In genomic region chr5:140018096-140018481, GRCh38 we compare ENCODE assay signal across 26 cellular contexts. TPM values are rescaled to one million over a fixed set of nuclear protein-coding genes. Genes with fewer than 3 reads are reported as not detected.
"Had no signal": no experiment of that assay in that cellular context is flagged by ENCODE, and none has a peak within 500 bp of the region (broad histone marks: within the 10 kb centered on the region; RNA-seq: fewer than 3 reads in every experiment).

No MANE protein-coding gene starts in this region.

- H3K36me3 ChIP-seq: cardiac muscle cell, left lung, neural progenitor cell, suprapubic skin, tibial nerve had no signal

- H3K9me3 ChIP-seq: left lung, suprapubic skin, tibial nerve had no signal

- H3K4me3 ChIP-seq: cardiac muscle cell, hepatocyte, left lung, neural progenitor cell, skin epidermis, suprapubic skin, tibial nerve had no signal

- H3K9ac ChIP-seq: neural progenitor cell had no signal

- ATAC-seq: activated T-cell treated with anti-CD3 and anti-CD28 coated beads, Interleukin-2, amount 50 U/mL, for 4 hours; left lung; naive thymus-derived CD8-positive, alpha-beta T cell; stimulated activated effector memory CD8-positive, alpha-beta T cell treated with anti-CD3 and anti-CD28 coated beads, Interleukin-12 subunit alpha, Interleukin-12 subunit beta, amount 100 ng/mL, for 72 hours; stimulated activated naive CD8-positive, alpha-beta T cell treated with anti-CD3 and anti-CD28 coated beads, Interleukin-15, amount 100 ng/mL, for 72 hours had no signal

- H2AFZ ChIP-seq: hepatocyte, neural progenitor cell had no signal

- DNase-seq: activated CD4-positive, alpha-beta T cell treated with anti-CD3 and anti-CD28 coated beads for 1 hour; activated CD8-positive, alpha-beta memory T cell treated with anti-CD3 and anti-CD28 coated beads for 24 hours; activated CD8-positive, alpha-beta memory T cell treated with anti-CD3 and anti-CD28 coated beads, Interleukin-2, amount 50 U/mL, for 4 hours; activated naive CD4-positive, alpha-beta T cell treated with Interleukin-2 at 50 U/mL for 16 hours; activated naive CD8-positive, alpha-beta T cell treated with anti-CD3 and anti-CD28 coated beads for 36 hours; activated T-cell treated with anti-CD3 and anti-CD28 coated beads, Interleukin-2, amount 50 U/mL, for 4 hours; amygdala; dermis blood vessel endothelial cell; effector CD8-positive, alpha-beta T cell; erythroblast; foreskin fibroblast; immature natural killer cell; left lung; mammary epithelial cell; naive thymus-derived CD8-positive, alpha-beta T cell; stimulated activated CD4-positive, alpha-beta T cell treated with anti-CD3 and anti-CD28 coated beads, Interleukin-2, amount 100 ng/mL, for 24 hours; stimulated activated naive CD8-positive, alpha-beta T cell treated with anti-CD3 and anti-CD28 coated beads, Interleukin-15, amount 100 ng/mL, for 72 hours had no signal

- H3K79me2 ChIP-seq: hepatocyte had no signal

- H3K4me1 ChIP-seq: left lung, neural progenitor cell, suprapubic skin had no signal

- H3K27ac ChIP-seq: cardiac muscle cell, hepatocyte, left lung, neural progenitor cell, skin epidermis, suprapubic skin, tibial nerve had no signal

- H3K4me2 ChIP-seq: hepatocyte, neural progenitor cell had no signal

- H3K27me3 ChIP-seq: cardiac muscle cell, tibial nerve had no signal

RNA-seq across cellular contexts. Expression of gene NRG2, which starts 25.0 kb away (rescaled TPM):
- total RNA-seq: activated T-helper 2 cell treated with anti-CD3 and anti-CD28 coated beads, Interferon-gamma antibody, Interleukin-2, Interleukin-4, amounts not matched to agents 10 μg/mL and 5 μg/mL and 100 μg/mL, durations not matched to agents 14 hours and 24 hours and 36 hours; kidney epithelial cell had no signal
